17 cellular contexts compared by ENCODE assay signal in the genomic region with DNA sequence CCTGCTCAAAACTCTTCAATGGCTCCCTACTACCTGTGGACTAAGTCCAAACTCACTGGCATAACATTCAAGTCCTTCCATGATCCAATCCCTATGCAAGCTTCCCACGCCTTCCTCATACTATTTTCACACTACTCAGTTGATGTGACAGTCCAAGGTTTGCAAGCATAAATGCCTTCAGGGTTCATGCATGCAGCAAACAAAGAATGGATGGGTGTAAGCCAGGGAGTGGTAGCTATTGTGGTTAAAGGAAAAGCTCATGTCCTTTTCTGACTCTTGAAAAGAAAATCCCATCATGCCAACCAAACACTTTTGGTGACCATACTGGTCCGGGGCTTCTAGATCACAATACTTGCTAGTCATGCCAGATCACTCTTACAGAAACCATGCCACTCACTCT.
"Had no signal": no experiment of that assay in that cellular context is flagged by ENCODE, and none has a peak within 500 bp of the region (broad histone marks: within the 10 kb centered on the region; RNA-seq: fewer than 3 reads in every experiment).

No MANE protein-coding gene starts in this region.

- H3K4me2 ChIP-seq: hepatocyte had no signal

- H3K4me3 ChIP-seq: ascending aorta, esophagus muscularis mucosa, hepatocyte, left ventricle myocardium inferior, prostate gland had no signal

- H3K27ac ChIP-seq: ascending aorta, esophagus muscularis mucosa, hepatocyte, left ventricle myocardium inferior, prostate gland had no signal

- H3K27me3 Mint-ChIP-seq: activated naive CD8-positive, alpha-beta T cell treated with anti-CD3 and anti-CD28 coated beads, Interleukin-2, amount 50 U/mL, for 24 hours had no signal

- DNase-seq: activated CD4-positive, alpha-beta T cell treated with anti-CD3 and anti-CD28 coated beads, Interleukin-2, amount 50 U/mL, for 1 hour; activated naive CD4-positive, alpha-beta T cell treated with anti-CD3 and anti-CD28 coated beads for 36 hours; activated naive CD8-positive, alpha-beta T cell treated with anti-CD3 and anti-CD28 coated beads, Interleukin-2, amount 50 U/mL, for 24 hours; activated T-cell treated with anti-CD3 and anti-CD28 coated beads for 4 hours; islet precursor cell; left ventricle myocardium inferior; mesenchymal stem cell; stimulated activated CD4-positive, alpha-beta T cell treated with anti-CD3 and anti-CD28 coated beads, Interleukin-12 subunit alpha, Interleukin-12 subunit beta, amount 100 ng/mL, for 4 hours; stimulated activated CD4-positive, alpha-beta T cell treated with anti-CD3 and anti-CD28 coated beads, Interleukin-2, amount 100 ng/mL, for 24 hours; T-helper 9 cell had no signal

- H3K4me3 Mint-ChIP-seq: activated naive CD4-positive, alpha-beta T cell treated with anti-CD3 and anti-CD28 coated beads for 36 hours; activated naive CD8-positive, alpha-beta T cell treated with anti-CD3 and anti-CD28 coated beads, Interleukin-2, amount 50 U/mL, for 24 hours had no signal

- H2AFZ ChIP-seq: hepatocyte had no signal

- H3K36me3 ChIP-seq: left ventricle myocardium inferior, prostate gland had no signal

- H3K9me3 Mint-ChIP-seq: activated naive CD4-positive, alpha-beta T cell treated with anti-CD3 and anti-CD28 coated beads for 36 hours; activated naive CD8-positive, alpha-beta T cell treated with anti-CD3 and anti-CD28 coated beads, Interleukin-2, amount 50 U/mL, for 24 hours; activated T-helper 2 cell treated with anti-CD3 and anti-CD28 coated beads, Interferon-gamma antibody, Interleukin-2, Interleukin-4, amounts not matched to agents 10 μg/mL and 5 μg/mL and 100 μg/mL, durations not matched to agents 14 hours and 24 hours and 36 hours had no signal

- H3K9me3 ChIP-seq: ascending aorta, esophagus muscularis mucosa, left ventricle myocardium inferior, prostate gland had no signal

- H3K27ac Mint-ChIP-seq: activated naive CD4-positive, alpha-beta T cell treated with anti-CD3 and anti-CD28 coated beads for 36 hours; activated naive CD8-positive, alpha-beta T cell treated with anti-CD3 and anti-CD28 coated beads, Interleukin-2, amount 50 U/mL, for 24 hours; activated T-helper 2 cell treated with anti-CD3 and anti-CD28 coated beads, Interferon-gamma antibody, Interleukin-2, Interleukin-4, amounts not matched to agents 10 μg/mL and 5 μg/mL and 100 μg/mL, durations not matched to agents 14 hours and 24 hours and 36 hours had no signal

- H3K27me3 ChIP-seq: ascending aorta, esophagus muscularis mucosa, hepatocyte had no signal

- ATAC-seq: activated CD4-positive, CD25-positive, alpha-beta regulatory T cell treated with anti-CD3 and anti-CD28 coated beads, Interleukin-2, amount 50 U/mL, for 24 hours; activated naive CD8-positive, alpha-beta T cell treated with anti-CD3 and anti-CD28 coated beads, Interleukin-2, amount 50 U/mL, for 24 hours; sciatic nerve had no signal
